In the genomic region with DNA sequence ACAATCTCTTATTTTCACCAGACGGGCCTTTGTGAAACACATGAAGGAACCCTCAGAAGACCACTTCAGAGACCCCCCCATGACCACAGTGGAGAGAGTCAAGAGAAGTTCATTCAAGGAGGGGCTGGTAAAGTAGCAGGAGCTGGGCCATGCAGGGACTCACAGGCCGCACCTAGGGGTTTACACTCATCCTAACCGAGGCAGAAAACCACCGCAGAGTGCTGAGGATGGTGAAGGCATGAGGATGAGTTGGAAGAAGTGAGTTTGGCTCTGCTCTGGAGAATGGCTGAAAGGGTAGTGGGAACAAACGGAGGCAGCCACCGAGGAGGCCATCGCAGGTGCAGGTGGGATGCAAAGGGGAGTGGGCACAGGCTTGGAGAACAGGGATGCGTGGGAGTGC, we compare ENCODE assay signal across 1 cellular context.
TF ChIP-seq lines count a peak whose summit lies in the region.

No MANE protein-coding gene starts in this region.

TF ChIP-seq in A549, 52 proteins besides CTCF, POLR2A, EP300 and RAD21 (continued from another document):
- TF ChIP-seq, protein P1, sequence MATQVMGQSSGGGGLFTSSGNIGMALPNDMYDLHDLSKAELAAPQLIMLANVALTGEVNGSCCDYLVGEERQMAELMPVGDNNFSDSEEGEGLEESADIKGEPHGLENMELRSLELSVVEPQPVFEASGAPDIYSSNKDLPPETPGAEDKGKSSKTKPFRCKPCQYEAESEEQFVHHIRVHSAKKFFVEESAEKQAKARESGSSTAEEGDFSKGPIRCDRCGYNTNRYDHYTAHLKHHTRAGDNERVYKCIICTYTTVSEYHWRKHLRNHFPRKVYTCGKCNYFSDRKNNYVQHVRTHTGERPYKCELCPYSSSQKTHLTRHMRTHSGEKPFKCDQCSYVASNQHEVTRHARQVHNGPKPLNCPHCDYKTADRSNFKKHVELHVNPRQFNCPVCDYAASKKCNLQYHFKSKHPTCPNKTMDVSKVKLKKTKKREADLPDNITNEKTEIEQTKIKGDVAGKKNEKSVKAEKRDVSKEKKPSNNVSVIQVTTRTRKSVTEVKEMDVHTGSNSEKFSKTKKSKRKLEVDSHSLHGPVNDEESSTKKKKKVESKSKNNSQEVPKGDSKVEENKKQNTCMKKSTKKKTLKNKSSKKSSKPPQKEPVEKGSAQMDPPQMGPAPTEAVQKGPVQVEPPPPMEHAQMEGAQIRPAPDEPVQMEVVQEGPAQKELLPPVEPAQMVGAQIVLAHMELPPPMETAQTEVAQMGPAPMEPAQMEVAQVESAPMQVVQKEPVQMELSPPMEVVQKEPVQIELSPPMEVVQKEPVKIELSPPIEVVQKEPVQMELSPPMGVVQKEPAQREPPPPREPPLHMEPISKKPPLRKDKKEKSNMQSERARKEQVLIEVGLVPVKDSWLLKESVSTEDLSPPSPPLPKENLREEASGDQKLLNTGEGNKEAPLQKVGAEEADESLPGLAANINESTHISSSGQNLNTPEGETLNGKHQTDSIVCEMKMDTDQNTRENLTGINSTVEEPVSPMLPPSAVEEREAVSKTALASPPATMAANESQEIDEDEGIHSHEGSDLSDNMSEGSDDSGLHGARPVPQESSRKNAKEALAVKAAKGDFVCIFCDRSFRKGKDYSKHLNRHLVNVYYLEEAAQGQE (IDR thresholded peaks at IDR 0.05): no peak
- no peak for TF ChIP-seq JUN (IDR thresholded peaks at IDR 0.05)
- TF ChIP-seq SREBF2 (IDR thresholded peaks at IDR 0.05): no peak
- TF ChIP-seq CBX2 (IDR thresholded peaks at IDR 0.05; ENCODE audit: borderline replicate concordance, low read depth): no peak
- no peak for TF ChIP-seq GATA3 (IDR thresholded peaks at IDR 0.05; ENCODE audit: borderline replicate concordance)
